ENCODE assay signal across 8 cellular contexts in genomic region chr7:75804705-75805104, GRCh38. TPM values are rescaled to one million over a fixed set of nuclear protein-coding genes. Genes with fewer than 3 reads are reported as not detected.
"Had no signal": no experiment of that assay in that cellular context is flagged by ENCODE, and none has a peak within 500 bp of the region (broad histone marks: within the 10 kb centered on the region; RNA-seq: fewer than 3 reads in every experiment).

No MANE protein-coding gene starts in this region.

- FAIRE-seq: HTR-8/SVneo had no signal

- H3K27ac ChIP-seq: HL-60 had no signal

- DNase-seq: IMR-90, KBM-7, KG1 had no signal

RNA-seq across cellular contexts. Expression of gene CCL24, which starts 8.9 kb away (rescaled TPM):
- total RNA-seq: HT-29, HT1080, IMR-90 had no signal
- polyA plus RNA-seq: IgD-negative memory B cell, IMR-90 had no signal

RNA-seq across cellular contexts. Expression of gene CCL26, which starts 32.7 kb away (rescaled TPM):
- total RNA-seq: HT-29, HT1080, IMR-90 had no signal
- polyA plus RNA-seq: IgD-negative memory B cell, IMR-90 had no signal
